In the genomic region with DNA sequence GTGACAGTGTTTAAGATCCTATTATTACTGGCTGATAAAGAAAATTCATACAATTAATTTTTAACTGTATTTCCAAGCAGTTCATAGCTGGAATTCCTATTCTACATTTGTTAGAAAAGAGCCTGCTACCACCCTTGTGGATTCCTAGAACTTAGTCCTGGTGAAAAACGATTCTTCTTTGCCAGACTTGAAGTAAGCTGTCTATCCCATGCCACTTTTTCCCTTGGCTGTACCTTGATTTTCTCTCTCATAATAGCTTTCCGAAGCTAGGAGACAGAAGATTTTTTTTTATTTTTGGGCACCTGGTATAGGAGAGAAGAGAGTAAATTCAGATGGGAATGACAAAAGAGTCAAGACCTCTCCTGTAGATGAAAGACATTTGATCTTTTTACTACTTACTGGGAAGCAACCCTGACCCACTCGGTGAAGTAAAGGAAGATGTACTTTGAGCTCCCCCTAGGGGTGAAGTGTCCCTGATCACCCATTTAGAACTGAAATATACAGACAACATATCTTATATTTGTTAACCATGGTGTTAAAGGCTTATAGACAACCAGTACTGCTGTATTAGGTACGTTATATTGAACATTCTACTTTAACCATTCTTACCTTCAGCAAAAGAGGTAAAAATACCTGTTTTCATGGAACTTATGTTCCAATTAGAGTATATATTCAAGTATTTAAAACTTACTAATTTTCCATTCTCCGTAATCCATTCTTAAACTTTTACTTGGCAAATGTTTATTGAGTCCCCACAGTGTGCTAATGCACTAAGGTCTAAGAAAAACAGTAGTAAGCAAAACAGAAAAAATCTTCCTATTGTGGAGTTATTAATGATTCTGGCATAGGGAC, we compare ENCODE assay signal across 8 cellular contexts.
A peak's percentile ranks its signal among the peaks of the same experiment; 100 is the strongest.
DNase-seq lines count a peak whose midpoint lies in the region; ATAC-seq, FAIRE-seq and TF ChIP-seq lines count a peak whose summit lies in the region.

No MANE protein-coding gene starts in this region.

- peak; percentile 94 for ATAC-seq in GM18498 (IDR thresholded peaks at IDR 0.05; ENCODE audit: unreplicated experiment)
- ATAC-seq in HG02840 (IDR thresholded peaks at IDR 0.05; ENCODE audit: low FRiP score, unreplicated experiment) = peak; percentile 90

- TF ChIP-seq CTCF in AG04449 (IDR thresholded peaks at IDR 0.05; ENCODE audit: insufficient read depth, low read length, missing control alignments) = peak; percentile 63

- DNase-seq in AG04449 (ENCODE audit: low read depth, low spot score) = peak; percentile 31
- peak; percentile 58 for DNase-seq in NCI-H1105 treated with DMSO at 0.1 percent for 48 hours (lab: John Stamatoyannopoulos, UW)
- peak; percentile 18 for DNase-seq in T-helper 22 cell (ENCODE audit: low read depth)
- peak; percentile 34 for DNase-seq in brain pericyte (ENCODE audit: low read depth, low spot score)
- DNase-seq in stimulated activated CD4-positive, alpha-beta T cell treated with anti-CD3 and anti-CD28 coated beads, Interleukin-1b, Interleukin-23, amount 100 ng/mL, for 24 hours (ENCODE audit: low read depth in 4 of 4, low spot score in 1 of 4) = peak; percentile 26 to 40 (median 30)

- POLR2A ChIA-PET in AG04449 (lab: Yijun Ruan, JAX) = no interaction called here

- no peak overlapping the region for H3K4me3 ChIP-seq in AG04449 (ENCODE audit: low read depth, low read length)

- CTCF ChIA-PET in AG04449 (lab: Yijun Ruan, JAX) = interaction anchor here (0.7 to 6.4 kb wide), 33 partner anchors 8 to 815 kb away, joined by 3 to 53 read pairs (median 5); a partner anchor contains a TSS

- peak; percentile 92 for FAIRE-seq in islet of Langerhans (lab: Jason Lieb, UNC)
